8 cellular contexts compared by ENCODE assay signal in the genomic region with DNA sequence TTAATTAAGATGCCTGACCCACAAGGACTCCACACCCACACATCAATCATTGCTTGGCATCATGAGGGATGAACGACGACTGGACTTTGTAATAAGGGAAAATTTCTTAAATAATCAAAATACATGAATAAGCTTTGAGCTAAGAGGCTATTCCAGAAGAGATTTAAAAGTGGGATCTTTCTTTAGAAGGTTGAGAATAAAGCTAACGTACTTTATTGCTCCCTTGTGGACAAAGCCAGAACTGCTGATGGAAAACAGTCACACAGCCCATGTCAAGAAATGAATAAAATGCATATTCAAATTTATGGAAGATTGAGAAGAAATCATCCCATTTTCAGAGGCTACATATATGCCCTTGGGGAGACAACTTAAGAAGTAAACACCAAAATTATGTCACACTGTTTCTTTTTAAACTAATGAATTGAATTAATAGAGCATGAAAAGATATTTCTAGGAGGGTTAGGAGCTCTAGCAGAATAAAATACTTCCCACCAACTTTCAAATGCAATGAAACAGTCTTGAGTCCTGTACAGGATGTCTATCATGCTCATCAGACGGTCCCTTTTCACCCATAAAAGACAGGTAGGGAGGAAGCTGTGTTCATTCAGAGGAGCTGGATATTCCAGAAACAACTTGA.
DNase-seq lines count a peak whose midpoint lies in the region; ATAC-seq, FAIRE-seq and TF ChIP-seq lines count a peak whose summit lies in the region.

No MANE protein-coding gene starts in this region.

- H3K4me1 Mint-ChIP-seq in activated T-cell treated with anti-CD3 and anti-CD28 coated beads, Interleukin-2, amount 50 U/mL, for 4 hours (ENCODE audit: low read depth), result peaks cover 8% of the 10 kb centered on the region

- peaks cover 2% of the 10 kb centered on the region for H3K36me3 Mint-ChIP-seq in activated T-cell treated with anti-CD3 and anti-CD28 coated beads, Interleukin-2, amount 50 U/mL, for 4 hours (ENCODE audit: insufficient read depth)

- H3K4me1 ChIP-seq in kidney (ENCODE audit: control insufficient read depth in 1 of 2, insufficient read depth in 1 of 2, low read depth in 1 of 2, low read length in 2 of 2) (no peaks in the 10 kb centered on the region), vagina (no peaks in the 10 kb centered on the region)

- peak; percentile 81 for TF ChIP-seq CTCF in astrocyte of the spinal cord (IDR thresholded peaks at IDR 0.05; ENCODE audit: low read depth, low read length)
- peak; percentile 62 for TF ChIP-seq CTCF in kidney (IDR thresholded peaks at IDR 0.05; ENCODE audit: borderline replicate concordance, extremely low read depth, insufficient read depth)
- peak in 2 of 3 experiments; percentile 23 to 37 for TF ChIP-seq CTCF in vagina (IDR thresholded peaks at IDR 0.05)

- no peak for FAIRE-seq in kidney (lab: Jason Lieb, UNC)

- intact Hi-C loops in kidney (cut with DNase I) (no loop called here), vagina (cut with DNase I) (no loop called here)

- H3K9me3 Mint-ChIP-seq in activated T-cell treated with anti-CD3 and anti-CD28 coated beads, Interleukin-2, amount 50 U/mL, for 4 hours, result no peaks in the 10 kb centered on the region

- H3K4me3 ChIP-seq in astrocyte of the spinal cord (ENCODE audit: low read depth, low read length) (no peak overlapping the region), kidney (ENCODE audit: low read length in 2 of 2) (no peak overlapping the region), vagina (no peak overlapping the region)

- no peaks in the 10 kb centered on the region for H3K27me3 Mint-ChIP-seq in activated T-cell treated with anti-CD3 and anti-CD28 coated beads, Interleukin-2, amount 50 U/mL, for 4 hours (ENCODE audit: low read depth)

- in situ Hi-C loops in astrocyte of the spinal cord (cut with HindIII; ENCODE audit: low sequenced_read_pairs), result no loop called here

- no peak overlapping the region for H3K9ac ChIP-seq in kidney (ENCODE audit: low read length in 2 of 2)

- H3K27me3 ChIP-seq in vagina, result no peaks in the 10 kb centered on the region

- no peak overlapping the region for H3K27ac ChIP-seq in kidney (ENCODE audit: low read depth in 2 of 2, low read length in 2 of 2)
- no peak overlapping the region for H3K27ac ChIP-seq in vagina

- TF ChIP-seq POLR2A in vagina (IDR thresholded peaks at IDR 0.05), result no peak

- H3K4me3 Mint-ChIP-seq in activated T-cell treated with anti-CD3 and anti-CD28 coated beads, Interleukin-2, amount 50 U/mL, for 4 hours, result no peak overlapping the region

- ATAC-seq in activated T-cell treated with anti-CD3 and anti-CD28 coated beads, Interleukin-2, amount 50 U/mL, for 4 hours, result no peak
- ATAC-seq in HG03521 (IDR thresholded peaks at IDR 0.05; ENCODE audit: unreplicated experiment) (no peak), GM19397 (IDR thresholded peaks at IDR 0.05; ENCODE audit: unreplicated experiment) (no peak)

- H3K9me3 ChIP-seq in kidney (ENCODE audit: control insufficient read depth in 1 of 2, low read length in 2 of 2), result no peaks in the 10 kb centered on the region
- no peaks in the 10 kb centered on the region for H3K9me3 ChIP-seq in vagina

- H3K36me3 ChIP-seq in kidney (ENCODE audit: control insufficient read depth in 1 of 2, insufficient read depth in 2 of 2, low read length in 2 of 2) (no peaks in the 10 kb centered on the region), vagina (peaks cover 0 to 7% of the 10 kb centered on the region in 2 donors)

- DNase-seq in activated T-cell treated with anti-CD3 and anti-CD28 coated beads, Interleukin-2, amount 50 U/mL, for 4 hours, result peak; percentile 7
- no peak for DNase-seq in activated T-cell treated with anti-CD3 and anti-CD28 coated beads, Interleukin-2, amount 50 U/mL, for 1 hour
- DNase-seq in M059J (ENCODE audit: low read depth), result peak; percentile 20
- peak; percentile 39 for DNase-seq in astrocyte of the spinal cord (ENCODE audit: low read depth, low spot score)
- no peak for DNase-seq in kidney
- DNase-seq in vagina (ENCODE audit: extremely low spot score in 2 of 2), result no peak

Comparison
In these comparisons a context has a peak if more than half of its experiments do, and no peak if none do; other contexts are left out.
1. DNase-seq: peak in activated T-cell treated with anti-CD3 and anti-CD28 coated beads, Interleukin-2, amount 50 U/mL, for 4 hours (single experiment), M059J (single experiment) and astrocyte of the spinal cord (single experiment); none in activated T-cell treated with anti-CD3 and anti-CD28 coated beads, Interleukin-2, amount 50 U/mL, for 1 hour (single experiment), kidney (single experiment) and vagina (0 of 2).
2. CTCF ChIP-seq: peak in every context shown above with its lines; median percentile 81 in astrocyte of the spinal cord; 62 in kidney; 30 in vagina.